7 cellular contexts compared by ENCODE assay signal in genomic region chr10:110610308-110610774, GRCh38. TPM values are rescaled to one million over a fixed set of nuclear protein-coding genes. Genes with fewer than 3 reads are reported as not detected.
DNase-seq lines count a peak whose midpoint lies in the region; ATAC-seq, FAIRE-seq and TF ChIP-seq lines count a peak whose summit lies in the region.

No MANE protein-coding gene starts in this region.

- H3K27ac ChIP-seq in Peyer's patch (no peak overlapping the region), pancreas (no peak overlapping the region)

- 5 to 10% methylated on average over 3 of the region's 3 CpGs for WGBS in pancreas, 2 donors

- H3K27me3 Mint-ChIP-seq in activated naive CD4-positive, alpha-beta T cell treated with anti-CD3 and anti-CD28 coated beads for 36 hours (ENCODE audit: low read depth): no peaks in the 10 kb centered on the region

- H3K4me3 ChIP-seq in GM12864 (ENCODE audit: low read depth, low read length) (no peak overlapping the region), Peyer's patch (no peak overlapping the region), pancreas (no peak overlapping the region)
- no peak overlapping the region for H3K4me3 ChIP-seq in Jurkat, Clone E6-1 (ENCODE audit: low read length)

- H3K4me1 ChIP-seq in Peyer's patch (no peaks in the 10 kb centered on the region), pancreas (no peaks in the 10 kb centered on the region)

- intact Hi-C loops in activated naive CD4-positive, alpha-beta T cell treated with anti-CD3 and anti-CD28 coated beads for 36 hours (cut with micrococcal nuclease): loop anchor here (1.0 to 5.0 kb wide), 11 partner anchors 62 to 1527 kb away; no protein-coding TSS in a partner anchor
- intact Hi-C loops in pancreas (cut with DNase I): no loop called here

- TF ChIP-seq CTCF in GM12864 (IDR thresholded peaks at IDR 0.05; ENCODE audit: low read depth, low read length, missing control alignments) (peak; percentile 79), Peyer's patch (IDR thresholded peaks at IDR 0.05) (peak; percentile 50 to 86 (median 78)), pancreas (IDR thresholded peaks at IDR 0.05) (peak; percentile 32 to 75 (median 64))

- H3K4me3 Mint-ChIP-seq in activated naive CD4-positive, alpha-beta T cell treated with anti-CD3 and anti-CD28 coated beads for 36 hours: no peak overlapping the region

- no peak for DNase-seq in GM12864 (ENCODE audit: low read depth)
- peak; percentile 64 for DNase-seq in Jurkat, Clone E6-1 (ENCODE audit: low read depth, low spot score)
- DNase-seq in Peyer's patch: peak in 1 of 3 donors; percentile 69
- DNase-seq in activated naive CD4-positive, alpha-beta T cell treated with anti-CD3 and anti-CD28 coated beads for 36 hours: peak; percentile 75
- DNase-seq in glomerular visceral epithelial cell (ENCODE audit: extremely low spot score): peak; percentile 63
- peak in 3 of 6 donors; percentile 27 to 53 (median 27) for DNase-seq in pancreas

- no peak overlapping the region for H3K27ac Mint-ChIP-seq in activated naive CD4-positive, alpha-beta T cell treated with anti-CD3 and anti-CD28 coated beads for 36 hours

- H3K27me3 ChIP-seq in Peyer's patch (no peaks in the 10 kb centered on the region), pancreas (no peaks in the 10 kb centered on the region)

- no peaks in the 10 kb centered on the region for H3K36me3 Mint-ChIP-seq in activated naive CD4-positive, alpha-beta T cell treated with anti-CD3 and anti-CD28 coated beads for 36 hours (ENCODE audit: low read depth)

- peaks cover 26% of the 10 kb centered on the region for H3K4me1 Mint-ChIP-seq in activated naive CD4-positive, alpha-beta T cell treated with anti-CD3 and anti-CD28 coated beads for 36 hours (ENCODE audit: low read depth)

- peak; percentile 73 to 95 (median 88) for ATAC-seq in pancreas
- no peak for ATAC-seq in GM19467 (IDR thresholded peaks at IDR 0.05; ENCODE audit: unreplicated experiment)

- H3K9me3 Mint-ChIP-seq in activated naive CD4-positive, alpha-beta T cell treated with anti-CD3 and anti-CD28 coated beads for 36 hours: no peaks in the 10 kb centered on the region

- CTCF ChIA-PET in activated naive CD4-positive, alpha-beta T cell treated with anti-CD3 and anti-CD28 coated beads for 36 hours (lab: Charles Lee): interaction anchor here (0.6 to 2.5 kb wide), 27 partner anchors 10 to 647 kb away, joined by 3 to 24 read pairs (median 4); no protein-coding TSS in a partner anchor

- peak; percentile 5 for FAIRE-seq in pancreas (lab: Jason Lieb, UNC)

- peaks cover 0 to 8% (median 0%) of the 10 kb centered on the region in 3 donors for H3K36me3 ChIP-seq in Peyer's patch
- peaks cover 0 to 7% (median 6%) of the 10 kb centered on the region in 3 donors for H3K36me3 ChIP-seq in pancreas

- TF ChIP-seq POLR2A in Peyer's patch (IDR thresholded peaks at IDR 0.05): no peak

- H3K9me3 ChIP-seq in Peyer's patch: no peaks in the 10 kb centered on the region
- no peaks in the 10 kb centered on the region for H3K9me3 ChIP-seq in pancreas

RNA-seq across cellular contexts. Expression of gene RBM20, which starts 33.8 kb away (rescaled TPM):
- polyA plus RNA-seq in Jurkat, Clone E6-1 (2012; ENCODE audit: insufficient read depth, insufficient read length): not detected
- total RNA-seq in Peyer's patch: 1 to 10 TPM in 3 of 4 donors, under 1 TPM in 1; 0.80 to 4.1 (median 1.2) TPM
- total RNA-seq in activated naive CD4-positive, alpha-beta T cell treated with anti-CD3 and anti-CD28 coated beads for 36 hours: under 1 TPM; 0.40 to 0.50 TPM
- total RNA-seq in pancreas: 10 to 100 TPM in 2 of 6 donors, 1 to 10 TPM in 3, under 1 TPM in 1; 0.79 to 18.3 (median 3.6) TPM
- 10 to 100 TPM in 1 of 2 donors, 1 to 10 TPM in 1; 2.7 to 23.6 TPM for polyA plus RNA-seq in pancreas

RNA-seq across cellular contexts. Expression of gene SMC3, which starts 42.8 kb away (rescaled TPM):
- polyA plus RNA-seq in Jurkat, Clone E6-1 (2012; ENCODE audit: insufficient read depth, insufficient read length): 38.8 TPM
- 10 to 100 TPM; 21.9 to 37.1 (median 33.0) TPM for total RNA-seq in Peyer's patch
- 10 to 100 TPM; 81.3 to 85.0 TPM for total RNA-seq in activated naive CD4-positive, alpha-beta T cell treated with anti-CD3 and anti-CD28 coated beads for 36 hours
- total RNA-seq in pancreas: 10 to 100 TPM; 14.2 to 22.7 (median 17.7) TPM
- 10 to 100 TPM in 1 of 2 donors, 1 to 10 TPM in 1; 7.7 to 22.2 TPM for polyA plus RNA-seq in pancreas
